Comparison of ENCODE assay signal across 16 cellular contexts in the genomic region with DNA sequence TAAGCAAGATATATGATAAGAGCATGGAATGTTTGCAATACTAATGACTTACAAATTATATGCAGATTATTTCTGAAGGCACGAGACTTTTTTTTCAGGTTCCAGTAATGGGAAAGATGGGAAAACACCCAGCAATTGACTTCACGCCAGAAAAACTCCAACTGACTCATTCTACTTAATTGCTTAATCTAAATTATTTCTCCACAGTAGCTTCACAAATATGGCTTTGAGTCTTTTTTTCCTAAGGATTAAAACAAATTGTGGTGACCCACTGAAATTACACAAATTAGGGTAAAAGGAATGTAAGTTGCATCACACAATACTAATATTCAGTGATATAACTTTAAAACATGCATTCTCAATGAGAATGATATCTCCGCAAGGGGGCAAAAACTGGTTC.
DNase-seq lines count a peak whose midpoint lies in the region; ATAC-seq and TF ChIP-seq lines count a peak whose summit lies in the region.
"Had no signal": no experiment of that assay in that cellular context is flagged by ENCODE, and none has a peak within 500 bp of the region (broad histone marks: within the 10 kb centered on the region; RNA-seq: fewer than 3 reads in every experiment).

No MANE protein-coding gene starts in this region.

- in situ Hi-C loops in GM23248 (cut with MboI): no loop called here

- CTCF ChIA-PET in A673 (lab: Charles Lee) (interaction anchor here (1.6 kb wide), 1 partner anchor 28 kb away, joined by 3 read pairs; no protein-coding TSS in a partner anchor), PC-3 (lab: Charles Lee) (no interaction called here)

- no peaks in the 10 kb centered on the region for H3K27me3 ChIP-seq in A673 (replicated peaks; ENCODE audit: insufficient read depth, low read depth, low read length, poor library complexity)
- no peaks in the 10 kb centered on the region; the same call in 1 of the 2 replicates for H3K27me3 ChIP-seq in GM23248 (replicated peaks; ENCODE audit: insufficient read depth)
- H3K27me3 ChIP-seq in adipocyte (replicated peaks; ENCODE audit: control insufficient read depth, insufficient read depth, low read length): no peaks in the 10 kb centered on the region
- H3K27me3 ChIP-seq in PC-3 (ENCODE audit: low read length): no peaks in the 10 kb centered on the region
- H3K27me3 ChIP-seq: adrenal gland, right lobe of liver, tibial artery had no signal

- BruUV-seq in A673 (replicated peaks; lab: Mats Ljungman, UMichigan): no TSS peak
- no TSS peak for BruUV-seq in PC-3 (replicated peaks; lab: Mats Ljungman, UMichigan)

- H3K9me2 ChIP-seq in GM23248 (ENCODE audit: insufficient read depth): no peaks in the 10 kb centered on the region
- H3K9me2 ChIP-seq in PC-3 (replicated peaks; ENCODE audit: low read length): no peaks in the 10 kb centered on the region

- H3K27ac ChIP-seq in A673 (ENCODE audit: low read depth, low read length, poor library complexity, severe bottlenecking) (no peak overlapping the region), GM23248 (no peak overlapping the region), PC-3 (ENCODE audit: low read length) (no peak overlapping the region)
- H3K27ac ChIP-seq: adrenal gland, right lobe of liver, tibial artery had no signal

- TF ChIP-seq CTCF in A673 (conservative IDR thresholded peaks at IDR 0.05; ENCODE audit: low read depth, low read length) (no peak; the same call in 1 of the 2 replicates), fibroblast of pulmonary artery (IDR thresholded peaks at IDR 0.05; ENCODE audit: low read length, missing control alignments) (no peak), PC-3 (conservative IDR thresholded peaks at IDR 0.05; ENCODE audit: low read depth, low read length) (no peak)

- DNase-seq in A673 (ENCODE audit: low spot score): peak; percentile 70
- DNase-seq in GM23248: peak; percentile 72
- peak; percentile 19 for DNase-seq in adipocyte (ENCODE audit: low read depth)
- peak; percentile 68 for DNase-seq in fibroblast of pulmonary artery (ENCODE audit: low read depth)
- DNase-seq in PC-3: no peak
- DNase-seq in HPDE6-E6E7 (ENCODE audit: extremely low spot score): no peak
- no peak for DNase-seq in posterior cingulate gyrus
- DNase-seq: activated CD4-positive, alpha-beta T cell treated with anti-CD3 and anti-CD28 coated beads, Interleukin-2, amount 10 ng/mL, durations not matched to agents 24 days and 14 days; CD8-positive, alpha-beta T cell; left ventricle myocardium superior; NCI-H1436; right lobe of liver; stimulated activated naive CD4-positive, alpha-beta T cell; tibial artery had no signal

- H2AFZ ChIP-seq in GM23248: no peak overlapping the region
- no peak overlapping the region for H2AFZ ChIP-seq in PC-3 (ENCODE audit: low read length)

- no peak overlapping the region for H3K9ac ChIP-seq in GM23248
- no peak overlapping the region for H3K9ac ChIP-seq in adipocyte (ENCODE audit: low read length)
- H3K9ac ChIP-seq in PC-3 (ENCODE audit: low read length): no peak overlapping the region

- H3K4me2 ChIP-seq in GM23248 (ENCODE audit: unreplicated experiment) (no peak overlapping the region), PC-3 (ENCODE audit: low read length) (no peak overlapping the region)

- H3K4me1 ChIP-seq in A673 (ENCODE audit: insufficient read depth, low read length, poor library complexity, severe bottlenecking) (peaks cover 52% of the 10 kb centered on the region), GM23248 (ENCODE audit: insufficient read depth) (peaks cover 30% of the 10 kb centered on the region), adipocyte (ENCODE audit: control insufficient read depth, insufficient read depth, low read length) (peaks cover 36% of the 10 kb centered on the region), PC-3 (ENCODE audit: insufficient read depth, low read length) (peaks cover 17% of the 10 kb centered on the region)
- H3K4me1 ChIP-seq: right lobe of liver had no signal

- intact Hi-C loops in A673 (cut with micrococcal nuclease; ENCODE audit: unreplicated experiment) (loop anchor here (5.0 to 10.0 kb wide), 2 partner anchors 59 to 136 kb away; no protein-coding TSS in a partner anchor), PC-3 (cut with micrococcal nuclease) (loop anchor here (10.0 kb wide), 1 partner anchor 209 kb away; no protein-coding TSS in a partner anchor), posterior cingulate gyrus (cut with DNase I) (no loop called here)

- 7 to 8% methylated on average over 3 of the region's 3 CpGs for WGBS in GM23248 (ENCODE audit: low coverage in 1 of 2, low lambda C conversion rate in 2 of 2, missing lambda C conversion rate in 2 of 2), 2 experiments

- POLR2A ChIA-PET in A673 (lab: Charles Lee; ENCODE audit: low non-redundant PET) (interaction anchor here (0.7 kb wide), 1 partner anchor 964 kb away, joined by 3 read pairs; no protein-coding TSS in a partner anchor), PC-3 (lab: Charles Lee; ENCODE audit: unreplicated experiment) (no interaction called here)

- no peaks in the 10 kb centered on the region for H3K36me3 ChIP-seq in A673 (ENCODE audit: insufficient read depth, low read length, poor library complexity, severe bottlenecking)
- H3K36me3 ChIP-seq in GM23248 (ENCODE audit: low read depth): no peaks in the 10 kb centered on the region
- no peaks in the 10 kb centered on the region for H3K36me3 ChIP-seq in adipocyte (ENCODE audit: control insufficient read depth, insufficient read depth, low read length, severe bottlenecking)
- H3K36me3 ChIP-seq in PC-3 (ENCODE audit: low read depth, low read length): no peaks in the 10 kb centered on the region
- H3K36me3 ChIP-seq: adrenal gland, right lobe of liver, tibial artery had no signal

- no peaks in the 10 kb centered on the region for H4K20me1 ChIP-seq in GM23248 (ENCODE audit: insufficient read depth)
- no peaks in the 10 kb centered on the region for H4K20me1 ChIP-seq in PC-3 (ENCODE audit: low read length)

- H3K4me3 ChIP-seq in A673 (ENCODE audit: low read depth, low read length, poor library complexity, severe bottlenecking) (no peak overlapping the region), GM23248 (no peak overlapping the region), adipocyte (ENCODE audit: low read length) (no peak overlapping the region), fibroblast of pulmonary artery (replicated peaks; ENCODE audit: low read depth, low read length) (no peak overlapping the region), PC-3 (ENCODE audit: low read length) (no peak overlapping the region)
- H3K4me3 ChIP-seq: adrenal gland, right lobe of liver, tibial artery had no signal

- no peaks in the 10 kb centered on the region for H3K79me2 ChIP-seq in GM23248 (ENCODE audit: insufficient read depth)
- no peaks in the 10 kb centered on the region for H3K79me2 ChIP-seq in PC-3 (ENCODE audit: low read length)

- H3K9me3 ChIP-seq in A673 (ENCODE audit: low read depth, low read length, poor library complexity, severe bottlenecking) (no peaks in the 10 kb centered on the region), GM23248 (ENCODE audit: low read depth) (no peaks in the 10 kb centered on the region), adipocyte (ENCODE audit: control insufficient read depth, low read length) (no peaks in the 10 kb centered on the region), PC-3 (ENCODE audit: low read length) (no peaks in the 10 kb centered on the region)
- H3K9me3 ChIP-seq: adrenal gland, right lobe of liver, tibial artery had no signal

- ATAC-seq in GM21786 (IDR thresholded peaks at IDR 0.05; ENCODE audit: unreplicated experiment) (no peak), PC-3 (no peak)
- ATAC-seq: CD8-positive, alpha-beta T cell; left ventricle myocardium superior had no signal

- H3F3A ChIP-seq in GM23248 (ENCODE audit: insufficient read depth) (peaks cover 21% of the 10 kb centered on the region), PC-3 (ENCODE audit: low read length, unreplicated experiment) (no peaks in the 10 kb centered on the region)

Comparison
In these comparisons a context has a peak if more than half of its experiments do, and no peak if none do; other contexts are left out.
1. DNase-seq: peak in A673 (single experiment), GM23248 (single experiment), adipocyte (single experiment) and fibroblast of pulmonary artery (single experiment); none in PC-3 (single experiment), HPDE6-E6E7 (single experiment) and posterior cingulate gyrus (0 of 10).